In genomic region chr15:66740802-66741201, GRCh38 we compare ENCODE assay signal across 14 cellular contexts. TPM values are rescaled to one million over a fixed set of nuclear protein-coding genes. Genes with fewer than 3 reads are reported as not detected.
DNase-seq lines count a peak whose midpoint lies in the region; ATAC-seq, FAIRE-seq and TF ChIP-seq lines count a peak whose summit lies in the region.
"Had no signal": no experiment of that assay in that cellular context is flagged by ENCODE, and none has a peak within 500 bp of the region (broad histone marks: within the 10 kb centered on the region; RNA-seq: fewer than 3 reads in every experiment).

No MANE protein-coding gene starts in this region.

- peak overlapping the region; percentile 74 for H3K9ac ChIP-seq in adipocyte (ENCODE audit: low read length)
- no peak overlapping the region for H3K9ac ChIP-seq in kidney (ENCODE audit: low read length in 2 of 2)
- H3K9ac ChIP-seq: BLaER1 had no signal

- no peaks in the 10 kb centered on the region for H3K27me3 ChIP-seq in adipocyte (replicated peaks; ENCODE audit: control insufficient read depth, insufficient read depth, low read length)
- H3K27me3 ChIP-seq: BLaER1, neutrophil had no signal

- H3K4me1 ChIP-seq in adipocyte (ENCODE audit: control insufficient read depth, insufficient read depth, low read length) (peaks cover 61% of the 10 kb centered on the region), kidney (ENCODE audit: control insufficient read depth in 1 of 2, insufficient read depth in 1 of 2, low read depth in 1 of 2, low read length in 2 of 2) (peaks cover 13 to 24% of the 10 kb centered on the region in 2 donors)

- TF ChIP-seq CTCF in kidney (IDR thresholded peaks at IDR 0.05; ENCODE audit: borderline replicate concordance, extremely low read depth, insufficient read depth) (no peak), GM10248 (IDR thresholded peaks at IDR 0.05; ENCODE audit: control extremely low read depth, extremely low read depth, low read depth, missing control alignments) (no peak)

- no peak for ATAC-seq in HG03135 (IDR thresholded peaks at IDR 0.05; ENCODE audit: unreplicated experiment)
- ATAC-seq in HG02623 (IDR thresholded peaks at IDR 0.05; ENCODE audit: unreplicated experiment), result no peak
- ATAC-seq in GM18520 (IDR thresholded peaks at IDR 0.05; ENCODE audit: unreplicated experiment), result no peak

- H3K9me3 ChIP-seq in adipocyte (ENCODE audit: control insufficient read depth, low read length) (no peaks in the 10 kb centered on the region), kidney (ENCODE audit: control insufficient read depth in 1 of 2, low read length in 2 of 2) (no peaks in the 10 kb centered on the region)
- H3K9me3 ChIP-seq: BLaER1, neutrophil had no signal

- H3K4me3 ChIP-seq in adipocyte (ENCODE audit: low read length), result peak overlapping the region; percentile 50
- H3K4me3 ChIP-seq in kidney (ENCODE audit: low read length in 2 of 2), result no peak overlapping the region
- H3K4me3 ChIP-seq: BLaER1 had no signal

- no peak for FAIRE-seq in kidney (lab: Jason Lieb, UNC)
- FAIRE-seq: H1, urothelium cell line had no signal

- peaks cover 36% of the 10 kb centered on the region for H3K36me3 ChIP-seq in adipocyte (ENCODE audit: control insufficient read depth, insufficient read depth, low read length, severe bottlenecking)
- no peaks in the 10 kb centered on the region for H3K36me3 ChIP-seq in kidney (ENCODE audit: control insufficient read depth in 1 of 2, insufficient read depth in 2 of 2, low read length in 2 of 2)
- H3K36me3 ChIP-seq: BLaER1, neutrophil had no signal

- CTCF ChIA-PET in GM10248 (lab: Yijun Ruan, JAX), result no interaction called here

- DNase-seq in Daoy (ENCODE audit: low read depth) (peak; percentile 48), adipocyte (ENCODE audit: low read depth) (peak; percentile 45), kidney (peak; percentile 91), stromal cell of bone marrow (ENCODE audit: low read depth) (peak; percentile 63), GM10248 (ENCODE audit: extremely low spot score) (no peak)
- DNase-seq: effector memory CD4-positive, alpha-beta T cell; NCI-H2171 had no signal

- POLR2A ChIA-PET in GM10248 (lab: Yijun Ruan, JAX), result no interaction called here

- intact Hi-C loops in kidney (cut with DNase I), result no loop called here

- H3K27ac ChIP-seq in kidney (ENCODE audit: low read depth in 2 of 2, low read length in 2 of 2), result peak overlapping the region; percentile 3 to 24
- H3K27ac ChIP-seq: BLaER1, neutrophil had no signal

RNA-seq across cellular contexts. Expression of gene SMAD6, which starts 38.8 kb away (rescaled TPM):
- 9.0 and 12.2 TPM in 2 replicates for total RNA-seq in Daoy (2014; rRNA removed; shearing (Covaris generic))
- total RNA-seq in kidney, result 23.0 TPM
- polyA plus RNA-seq in kidney (ENCODE audit: insufficient read depth, low read depth, low replicate concordance), result 15.4 TPM
